Comparison of ENCODE assay signal across 9 cellular contexts in the genomic region with DNA sequence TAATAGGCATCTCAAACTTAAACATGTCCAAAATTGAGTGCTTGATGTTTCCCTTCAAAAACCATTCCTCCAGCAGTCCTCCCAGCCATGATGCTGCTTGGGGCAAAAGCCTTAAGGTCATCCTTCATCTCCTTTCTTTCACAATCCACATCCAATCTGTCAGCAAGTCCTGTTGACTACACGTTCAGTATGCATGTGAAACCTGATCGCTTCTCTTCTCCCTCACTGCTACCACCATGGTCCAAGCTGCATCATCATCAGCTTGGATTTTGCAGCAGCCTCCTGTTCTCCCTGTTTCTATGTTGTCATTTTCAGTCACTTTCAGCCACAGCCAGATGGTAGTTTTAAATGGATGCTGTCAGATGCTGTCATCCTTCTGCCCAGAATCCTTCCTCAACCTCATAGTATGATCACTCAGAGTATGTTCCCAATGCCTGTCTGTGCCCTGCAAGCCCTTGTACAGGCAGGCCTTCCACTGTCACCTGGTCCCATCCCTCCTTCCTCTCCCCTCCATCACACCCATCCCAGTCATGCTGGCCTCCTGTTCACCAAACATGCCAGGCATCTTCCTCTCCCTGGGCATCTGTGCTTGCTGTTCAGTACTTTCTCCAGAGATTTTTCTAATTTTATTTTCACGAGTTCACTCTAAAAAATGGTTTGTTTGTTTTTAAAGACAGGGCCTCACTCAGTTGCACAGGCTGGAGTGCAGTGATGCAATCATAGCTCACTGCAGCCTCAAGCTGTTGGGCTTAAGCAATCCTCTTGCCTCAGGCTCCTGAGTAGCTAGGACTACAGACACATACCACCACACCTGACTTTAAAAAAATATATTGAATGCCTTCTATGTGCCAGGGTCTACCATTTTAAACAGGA.
A peak's percentile ranks its signal among the peaks of the same experiment; 100 is the strongest.
DNase-seq lines count a peak whose midpoint lies in the region; ATAC-seq lines count a peak whose summit lies in the region.
"Had no signal": no experiment of that assay in that cellular context is flagged by ENCODE, and none has a peak within 500 bp of the region (broad histone marks: within the 10 kb centered on the region; RNA-seq: fewer than 3 reads in every experiment).

No MANE protein-coding gene starts in this region.

- DNase-seq in NCI-H1417 (lab: John Stamatoyannopoulos, UW) (peak in 2 of 3 experiments; percentile 58 to 80), NCI-H1417 treated with DMSO at 0.1 percent for 48 hours (lab: John Stamatoyannopoulos, UW) (no peak), NCI-H524 (lab: John Stamatoyannopoulos, UW) (peak; percentile 32 to 90), fibroblast of gingiva (ENCODE audit: low read depth) (peak; percentile 85), HAP-1 (ENCODE audit: low spot score in 2 of 2) (no peak)
- DNase-seq in effector memory CD8-positive, alpha-beta T cell: no peak
- DNase-seq in stimulated activated CD4-positive, alpha-beta T cell treated with anti-CD3 and anti-CD28 coated beads, Interleukin-4, amount 100 ng/mL, for 24 hours: no peak

- H3K4me1 Mint-ChIP-seq in stimulated activated memory B cell treated with anti-CD40 and anti-IgM and Interleukin-4, amounts not matched to agents 10 μg/mL and 1 μg/mL and 100 μg/mL, for 72 hours: no peaks in the 10 kb centered on the region
- H3K4me1 Mint-ChIP-seq in effector memory CD8-positive, alpha-beta T cell (ENCODE audit: low read depth in 2 of 2): no peaks in the 10 kb centered on the region
- H3K4me1 Mint-ChIP-seq: central memory CD8-positive, alpha-beta T cell had no signal

- no peaks in the 10 kb centered on the region for H3K27me3 ChIP-seq in HAP-1 (ENCODE audit: low read depth)

- H3K36me3 ChIP-seq in HAP-1 (replicated peaks): no peaks in the 10 kb centered on the region

- H3K27me3 Mint-ChIP-seq in stimulated activated memory B cell treated with anti-CD40 and anti-IgM and Interleukin-4, amounts not matched to agents 10 μg/mL and 1 μg/mL and 100 μg/mL, for 72 hours: peaks cover 8% of the 10 kb centered on the region
- H3K27me3 Mint-ChIP-seq in effector memory CD8-positive, alpha-beta T cell: no peaks in the 10 kb centered on the region
- H3K27me3 Mint-ChIP-seq: central memory CD8-positive, alpha-beta T cell had no signal

- no peaks in the 10 kb centered on the region for H3K9me3 ChIP-seq in HAP-1

- no peak overlapping the region for H3K4me3 Mint-ChIP-seq in stimulated activated memory B cell treated with anti-CD40 and anti-IgM and Interleukin-4, amounts not matched to agents 10 μg/mL and 1 μg/mL and 100 μg/mL, for 72 hours
- H3K4me3 Mint-ChIP-seq in effector memory CD8-positive, alpha-beta T cell: no peak overlapping the region
- H3K4me3 Mint-ChIP-seq: central memory CD8-positive, alpha-beta T cell had no signal

- no peaks in the 10 kb centered on the region for H3K9me3 Mint-ChIP-seq in stimulated activated memory B cell treated with anti-CD40 and anti-IgM and Interleukin-4, amounts not matched to agents 10 μg/mL and 1 μg/mL and 100 μg/mL, for 72 hours
- no peaks in the 10 kb centered on the region for H3K9me3 Mint-ChIP-seq in effector memory CD8-positive, alpha-beta T cell
- H3K9me3 Mint-ChIP-seq: central memory CD8-positive, alpha-beta T cell had no signal

- peak; percentile 45 for ATAC-seq in stimulated activated memory B cell treated with anti-CD40 and anti-IgM and Interleukin-4, amounts not matched to agents 10 μg/mL and 1 μg/mL and 100 μg/mL, for 72 hours
- no peak for ATAC-seq in effector memory CD8-positive, alpha-beta T cell (replicated peaks)

- in situ Hi-C loops in HAP-1 (cut with MboI; ENCODE audit: low sequenced_read_pairs): no loop called here

- no peak overlapping the region for H3K27ac Mint-ChIP-seq in stimulated activated memory B cell treated with anti-CD40 and anti-IgM and Interleukin-4, amounts not matched to agents 10 μg/mL and 1 μg/mL and 100 μg/mL, for 72 hours
- H3K27ac Mint-ChIP-seq in effector memory CD8-positive, alpha-beta T cell: no peak overlapping the region

- peaks cover 14% of the 10 kb centered on the region for H3K4me1 ChIP-seq in HAP-1

- no peaks in the 10 kb centered on the region for H3K36me3 Mint-ChIP-seq in stimulated activated memory B cell treated with anti-CD40 and anti-IgM and Interleukin-4, amounts not matched to agents 10 μg/mL and 1 μg/mL and 100 μg/mL, for 72 hours
- no peaks in the 10 kb centered on the region for H3K36me3 Mint-ChIP-seq in effector memory CD8-positive, alpha-beta T cell (ENCODE audit: insufficient read depth)

- no peak overlapping the region for H3K4me3 ChIP-seq in HAP-1

Comparison
In these comparisons a context has a peak if more than half of its experiments do, and no peak if none do; other contexts are left out.
1. DNase-seq: peak in NCI-H1417 (2 of 3), NCI-H524 (2 of 2) and fibroblast of gingiva (single experiment); none in NCI-H1417 treated with DMSO at 0.1 percent for 48 hours (single experiment), effector memory CD8-positive, alpha-beta T cell (0 of 3), HAP-1 (0 of 2) and stimulated activated CD4-positive, alpha-beta T cell treated with anti-CD3 and anti-CD28 coated beads, Interleukin-4, amount 100 ng/mL, for 24 hours (single experiment).